ENCODE assay signal across 2 cellular contexts in the genomic region with DNA sequence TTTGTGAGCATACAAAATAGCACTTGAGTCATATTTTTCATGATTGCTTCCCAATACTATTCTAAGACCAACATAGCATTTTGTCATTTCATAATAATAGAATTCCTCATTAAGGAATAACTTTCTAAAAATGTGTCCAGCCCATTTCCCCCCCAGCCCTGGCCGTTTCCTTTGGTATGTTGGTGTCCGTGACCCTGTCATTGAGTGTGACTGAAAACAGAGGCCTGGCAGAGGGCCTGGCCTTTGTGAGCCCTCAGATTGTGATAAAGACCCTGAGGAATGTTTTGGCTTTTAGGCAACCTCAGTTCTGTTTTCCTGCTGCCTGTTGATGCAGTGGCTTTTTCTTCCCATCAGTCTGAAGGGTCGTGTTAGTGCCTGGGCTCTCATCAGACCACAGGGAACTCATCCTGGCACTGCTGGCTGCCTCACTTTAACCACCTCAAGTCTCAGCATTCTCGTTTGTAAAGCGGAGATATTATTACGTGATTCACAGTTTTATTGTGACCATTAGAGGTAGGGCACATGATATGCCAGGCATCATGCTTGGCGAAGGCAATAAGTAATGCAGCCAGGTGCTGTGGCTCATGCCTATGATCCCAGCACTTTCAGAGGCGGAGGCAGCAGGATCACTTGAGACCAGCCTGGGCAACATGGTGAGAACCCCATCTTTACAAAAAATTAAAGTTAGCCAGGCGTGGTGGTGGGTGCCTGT.
A peak's percentile ranks its signal among the peaks of the same experiment; 100 is the strongest.
TF ChIP-seq lines count a peak whose summit lies in the region.

No MANE protein-coding gene starts in this region.

TF ChIP-seq in liver, 16 proteins besides CTCF, POLR2A, EP300 and RAD21:
- peak; percentile 13 for TF ChIP-seq YY1 (IDR thresholded peaks at IDR 0.05)
- peak in 1 of 2 donors; percentile 27 for TF ChIP-seq JUND (IDR thresholded peaks at IDR 0.05)
- TF ChIP-seq SP1 (IDR thresholded peaks at IDR 0.05), result peak; percentile 68
- peak; percentile 71 to 72 for TF ChIP-seq RXRA (IDR thresholded peaks at IDR 0.05)
- no peak for TF ChIP-seq GABPA (IDR thresholded peaks at IDR 0.05 in 1 of 2, conservative IDR thresholded peaks at IDR 0.05 in 1 of 2)
- peak; percentile 100 for TF ChIP-seq NR2F2 (IDR thresholded peaks at IDR 0.05)
- TF ChIP-seq, protein P1, sequence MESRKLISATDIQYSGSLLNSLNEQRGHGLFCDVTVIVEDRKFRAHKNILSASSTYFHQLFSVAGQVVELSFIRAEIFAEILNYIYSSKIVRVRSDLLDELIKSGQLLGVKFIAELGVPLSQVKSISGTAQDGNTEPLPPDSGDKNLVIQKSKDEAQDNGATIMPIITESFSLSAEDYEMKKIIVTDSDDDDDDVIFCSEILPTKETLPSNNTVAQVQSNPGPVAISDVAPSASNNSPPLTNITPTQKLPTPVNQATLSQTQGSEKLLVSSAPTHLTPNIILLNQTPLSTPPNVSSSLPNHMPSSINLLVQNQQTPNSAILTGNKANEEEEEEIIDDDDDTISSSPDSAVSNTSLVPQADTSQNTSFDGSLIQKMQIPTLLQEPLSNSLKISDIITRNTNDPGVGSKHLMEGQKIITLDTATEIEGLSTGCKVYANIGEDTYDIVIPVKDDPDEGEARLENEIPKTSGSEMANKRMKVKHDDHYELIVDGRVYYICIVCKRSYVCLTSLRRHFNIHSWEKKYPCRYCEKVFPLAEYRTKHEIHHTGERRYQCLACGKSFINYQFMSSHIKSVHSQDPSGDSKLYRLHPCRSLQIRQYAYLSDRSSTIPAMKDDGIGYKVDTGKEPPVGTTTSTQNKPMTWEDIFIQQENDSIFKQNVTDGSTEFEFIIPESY (IDR thresholded peaks at IDR 0.05), result no peak
TF ChIP-seq in liver: peak in this region for 5.

TF ChIP-seq in HepG2, 621 proteins besides CTCF, POLR2A, EP300 and RAD21:
- no peak for TF ChIP-seq ZNF207 (IDR thresholded peaks at IDR 0.05; ENCODE audit: borderline replicate concordance)
- TF ChIP-seq NCOA5 (CRISPR knock-in tag; IDR thresholded peaks at IDR 0.05), result no peak
- TF ChIP-seq NR1H2 (CRISPR knock-in tag; IDR thresholded peaks at IDR 0.05; ENCODE audit: borderline replicate concordance, low read depth), result no peak
- TF ChIP-seq, protein P2, sequence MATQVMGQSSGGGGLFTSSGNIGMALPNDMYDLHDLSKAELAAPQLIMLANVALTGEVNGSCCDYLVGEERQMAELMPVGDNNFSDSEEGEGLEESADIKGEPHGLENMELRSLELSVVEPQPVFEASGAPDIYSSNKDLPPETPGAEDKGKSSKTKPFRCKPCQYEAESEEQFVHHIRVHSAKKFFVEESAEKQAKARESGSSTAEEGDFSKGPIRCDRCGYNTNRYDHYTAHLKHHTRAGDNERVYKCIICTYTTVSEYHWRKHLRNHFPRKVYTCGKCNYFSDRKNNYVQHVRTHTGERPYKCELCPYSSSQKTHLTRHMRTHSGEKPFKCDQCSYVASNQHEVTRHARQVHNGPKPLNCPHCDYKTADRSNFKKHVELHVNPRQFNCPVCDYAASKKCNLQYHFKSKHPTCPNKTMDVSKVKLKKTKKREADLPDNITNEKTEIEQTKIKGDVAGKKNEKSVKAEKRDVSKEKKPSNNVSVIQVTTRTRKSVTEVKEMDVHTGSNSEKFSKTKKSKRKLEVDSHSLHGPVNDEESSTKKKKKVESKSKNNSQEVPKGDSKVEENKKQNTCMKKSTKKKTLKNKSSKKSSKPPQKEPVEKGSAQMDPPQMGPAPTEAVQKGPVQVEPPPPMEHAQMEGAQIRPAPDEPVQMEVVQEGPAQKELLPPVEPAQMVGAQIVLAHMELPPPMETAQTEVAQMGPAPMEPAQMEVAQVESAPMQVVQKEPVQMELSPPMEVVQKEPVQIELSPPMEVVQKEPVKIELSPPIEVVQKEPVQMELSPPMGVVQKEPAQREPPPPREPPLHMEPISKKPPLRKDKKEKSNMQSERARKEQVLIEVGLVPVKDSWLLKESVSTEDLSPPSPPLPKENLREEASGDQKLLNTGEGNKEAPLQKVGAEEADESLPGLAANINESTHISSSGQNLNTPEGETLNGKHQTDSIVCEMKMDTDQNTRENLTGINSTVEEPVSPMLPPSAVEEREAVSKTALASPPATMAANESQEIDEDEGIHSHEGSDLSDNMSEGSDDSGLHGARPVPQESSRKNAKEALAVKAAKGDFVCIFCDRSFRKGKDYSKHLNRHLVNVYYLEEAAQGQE (IDR thresholded peaks at IDR 0.05; ENCODE audit: borderline replicate concordance in 1 of 2, low read depth in 1 of 2, low read length in 2 of 2), result no peak
- TF ChIP-seq BRD4 (CRISPR knock-in tag; IDR thresholded peaks at IDR 0.05), result no peak
- no peak for TF ChIP-seq RBFOX2 (IDR thresholded peaks at IDR 0.05; ENCODE audit: low read depth, low read length)
- TF ChIP-seq, protein P3, sequence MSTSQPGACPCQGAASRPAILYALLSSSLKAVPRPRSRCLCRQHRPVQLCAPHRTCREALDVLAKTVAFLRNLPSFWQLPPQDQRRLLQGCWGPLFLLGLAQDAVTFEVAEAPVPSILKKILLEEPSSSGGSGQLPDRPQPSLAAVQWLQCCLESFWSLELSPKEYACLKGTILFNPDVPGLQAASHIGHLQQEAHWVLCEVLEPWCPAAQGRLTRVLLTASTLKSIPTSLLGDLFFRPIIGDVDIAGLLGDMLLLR (CRISPR knock-in tag; IDR thresholded peaks at IDR 0.05), result no peak
- TF ChIP-seq PHF8 (CRISPR knock-in tag; IDR thresholded peaks at IDR 0.05), result no peak
- TF ChIP-seq NAIF1 (CRISPR knock-in tag; IDR thresholded peaks at IDR 0.05; ENCODE audit: borderline replicate concordance), result no peak
- TF ChIP-seq ZNF3 (CRISPR knock-in tag; IDR thresholded peaks at IDR 0.05), result no peak
- TF ChIP-seq SNRNP70 (IDR thresholded peaks at IDR 0.05; ENCODE audit: low read depth, low read length), result no peak
- TF ChIP-seq, protein P4, sequence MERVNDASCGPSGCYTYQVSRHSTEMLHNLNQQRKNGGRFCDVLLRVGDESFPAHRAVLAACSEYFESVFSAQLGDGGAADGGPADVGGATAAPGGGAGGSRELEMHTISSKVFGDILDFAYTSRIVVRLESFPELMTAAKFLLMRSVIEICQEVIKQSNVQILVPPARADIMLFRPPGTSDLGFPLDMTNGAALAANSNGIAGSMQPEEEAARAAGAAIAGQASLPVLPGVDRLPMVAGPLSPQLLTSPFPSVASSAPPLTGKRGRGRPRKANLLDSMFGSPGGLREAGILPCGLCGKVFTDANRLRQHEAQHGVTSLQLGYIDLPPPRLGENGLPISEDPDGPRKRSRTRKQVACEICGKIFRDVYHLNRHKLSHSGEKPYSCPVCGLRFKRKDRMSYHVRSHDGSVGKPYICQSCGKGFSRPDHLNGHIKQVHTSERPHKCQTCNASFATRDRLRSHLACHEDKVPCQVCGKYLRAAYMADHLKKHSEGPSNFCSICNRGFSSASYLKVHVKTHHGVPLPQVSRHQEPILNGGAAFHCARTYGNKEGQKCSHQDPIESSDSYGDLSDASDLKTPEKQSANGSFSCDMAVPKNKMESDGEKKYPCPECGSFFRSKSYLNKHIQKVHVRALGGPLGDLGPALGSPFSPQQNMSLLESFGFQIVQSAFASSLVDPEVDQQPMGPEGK (CRISPR knock-in tag; IDR thresholded peaks at IDR 0.05), result no peak
- no peak for TF ChIP-seq CCDC6 (CRISPR knock-in tag; IDR thresholded peaks at IDR 0.05)
- no peak for TF ChIP-seq HIVEP1 (CRISPR knock-in tag; IDR thresholded peaks at IDR 0.05)
- TF ChIP-seq ZNF326 (CRISPR knock-in tag; IDR thresholded peaks at IDR 0.05; ENCODE audit: borderline replicate concordance), result no peak
- TF ChIP-seq, protein P5, sequence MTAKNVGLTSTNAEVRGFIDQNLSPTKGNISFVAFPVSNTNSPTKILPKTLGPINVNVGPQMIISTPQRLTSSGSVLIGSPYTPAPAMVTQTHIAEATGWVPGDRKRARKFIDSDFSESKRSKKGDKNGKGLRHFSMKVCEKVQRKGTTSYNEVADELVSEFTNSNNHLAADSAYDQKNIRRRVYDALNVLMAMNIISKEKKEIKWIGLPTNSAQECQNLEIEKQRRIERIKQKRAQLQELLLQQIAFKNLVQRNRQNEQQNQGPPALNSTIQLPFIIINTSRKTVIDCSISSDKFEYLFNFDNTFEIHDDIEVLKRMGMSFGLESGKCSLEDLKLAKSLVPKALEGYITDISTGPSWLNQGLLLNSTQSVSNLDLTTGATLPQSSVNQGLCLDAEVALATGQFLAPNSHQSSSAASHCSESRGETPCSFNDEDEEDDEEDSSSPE (CRISPR knock-in tag; IDR thresholded peaks at IDR 0.05), result no peak
- TF ChIP-seq ARHGAP35 (CRISPR knock-in tag; IDR thresholded peaks at IDR 0.05; ENCODE audit: borderline replicate concordance), result no peak
- no peak for TF ChIP-seq HNRNPL (IDR thresholded peaks at IDR 0.05; ENCODE audit: low read depth, low read length)
- no peak for TF ChIP-seq ZSCAN9 (CRISPR knock-in tag; IDR thresholded peaks at IDR 0.05; ENCODE audit: borderline replicate concordance)
- TF ChIP-seq ZNF572 (CRISPR knock-in tag; IDR thresholded peaks at IDR 0.05), result no peak
